Comparison of ENCODE assay signal across 1 cellular context in the genomic region with DNA sequence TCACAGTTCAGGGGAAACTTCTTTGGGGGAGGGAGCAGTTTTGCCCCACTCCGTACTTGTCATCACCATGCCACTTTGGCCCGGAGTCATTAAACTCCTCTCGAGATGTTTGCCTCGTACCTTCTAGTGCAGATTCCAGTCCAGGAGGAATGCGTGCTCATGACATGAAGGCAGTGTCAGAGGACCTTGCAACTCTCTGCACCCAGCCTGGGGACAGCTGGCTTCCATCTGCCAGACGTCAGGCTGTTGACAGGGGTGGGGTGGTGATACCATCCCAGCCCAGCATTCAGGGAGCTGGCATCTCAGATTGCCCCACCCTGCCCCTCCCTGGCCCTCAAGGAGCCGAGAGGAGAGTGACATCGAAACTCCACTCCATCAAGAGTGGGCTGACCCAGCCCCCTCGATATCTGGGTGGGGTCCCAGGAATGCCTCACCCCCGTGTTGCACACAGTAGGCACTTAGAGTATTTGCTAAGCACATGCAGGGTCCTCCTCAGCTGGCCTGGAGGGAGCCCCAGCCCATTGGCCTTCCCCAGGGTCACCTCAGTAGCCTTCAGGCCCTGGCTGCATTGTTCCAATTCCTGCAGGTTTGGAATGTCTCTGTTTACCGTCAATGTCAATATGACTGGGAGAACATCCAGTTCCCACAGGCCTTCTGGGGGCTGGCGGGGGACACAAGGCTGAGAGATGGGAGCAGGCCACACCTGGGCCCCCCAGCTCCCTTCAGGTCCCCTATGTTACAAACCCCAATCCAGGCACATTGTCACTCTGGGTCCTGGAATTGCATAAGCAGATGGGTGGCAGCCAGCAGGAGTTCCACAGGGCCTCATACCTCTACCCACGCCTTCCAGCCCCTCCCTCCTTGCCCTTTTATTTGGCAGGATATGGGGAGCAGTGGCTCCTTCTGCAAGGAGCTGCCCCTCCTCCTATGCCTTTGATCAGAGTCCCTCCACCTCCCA.
A peak's percentile ranks its signal among the peaks of the same experiment; 100 is the strongest.
TF ChIP-seq lines count a peak whose summit lies in the region.

No MANE protein-coding gene starts in this region.

TF ChIP-seq in SK-N-SH, 30 proteins besides CTCF, POLR2A, EP300 and RAD21:
- TF ChIP-seq GATA2 (CRISPR knock-in tag; IDR thresholded peaks at IDR 0.05) (no peak), POLR2AphosphoS5 (IDR thresholded peaks at IDR 0.05; ENCODE audit: low read depth, low read length) (no peak), GABPA (IDR thresholded peaks at IDR 0.05; ENCODE audit: low read depth) (no peak), TEAD4 (IDR thresholded peaks at IDR 0.05; ENCODE audit: borderline replicate concordance, insufficient read depth) (no peak), RFX5 (IDR thresholded peaks at IDR 0.05; ENCODE audit: low read length) (no peak), TCF12 (IDR thresholded peaks at IDR 0.05) (0 out of 2 replicates have a peak, but pooled peaks have one; percentile 43)
- TF ChIP-seq, protein P1, sequence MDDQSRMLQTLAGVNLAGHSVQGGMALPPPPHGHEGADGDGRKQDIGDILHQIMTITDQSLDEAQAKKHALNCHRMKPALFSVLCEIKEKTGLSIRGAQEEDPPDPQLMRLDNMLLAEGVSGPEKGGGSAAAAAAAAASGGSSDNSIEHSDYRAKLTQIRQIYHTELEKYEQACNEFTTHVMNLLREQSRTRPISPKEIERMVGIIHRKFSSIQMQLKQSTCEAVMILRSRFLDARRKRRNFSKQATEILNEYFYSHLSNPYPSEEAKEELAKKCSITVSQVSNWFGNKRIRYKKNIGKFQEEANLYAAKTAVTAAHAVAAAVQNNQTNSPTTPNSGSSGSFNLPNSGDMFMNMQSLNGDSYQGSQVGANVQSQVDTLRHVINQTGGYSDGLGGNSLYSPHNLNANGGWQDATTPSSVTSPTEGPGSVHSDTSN (IDR thresholded peaks at IDR 0.05): 0 out of 2 replicates have a peak, but pooled peaks have one; percentile 12
